27 cellular contexts compared by ENCODE assay signal in genomic region chr16:58013201-58013956, GRCh38. TPM values are rescaled to one million over a fixed set of nuclear protein-coding genes. Genes with fewer than 3 reads are reported as not detected.
"Had no signal": no experiment of that assay in that cellular context is flagged by ENCODE, and none has a peak within 500 bp of the region (broad histone marks: within the 10 kb centered on the region; RNA-seq: fewer than 3 reads in every experiment).

No MANE protein-coding gene starts in this region.

- H3K4me1 ChIP-seq: gastroesophageal sphincter, psoas muscle, upper lobe of left lung, uterus had no signal

- H2AFZ ChIP-seq: hepatocyte had no signal

- H3K27me3 Mint-ChIP-seq: central memory CD8-positive, alpha-beta T cell had no signal

- H3K79me2 ChIP-seq: hepatocyte had no signal

- H3K4me3 ChIP-seq: dorsolateral prefrontal cortex, esophagus muscularis mucosa, gastroesophageal sphincter, hepatocyte, psoas muscle, sigmoid colon, skin epidermis, upper lobe of left lung, uterus had no signal

- DNase-seq: cortex of kidney; dorsolateral prefrontal cortex; effector CD8-positive, alpha-beta T cell; head of caudate nucleus; left colon; nephron progenitor cell; retina; sigmoid colon; stimulated activated CD4-positive, alpha-beta T cell treated with anti-CD3 and anti-CD28 coated beads, Interleukin-2, amount 100 ng/mL, for 24 hours; stimulated activated naive CD4-positive, alpha-beta T cell treated with Interleukin-2 at 50 U/mL for 16 hours; upper lobe of left lung; uterus had no signal

- H3K4me2 ChIP-seq: hepatocyte had no signal

- H3K36me3 ChIP-seq: uterus had no signal

- H3K9me3 ChIP-seq: esophagus muscularis mucosa, gastroesophageal sphincter, neutrophil, psoas muscle, sigmoid colon, upper lobe of left lung, uterus had no signal

- FAIRE-seq: endometrium had no signal

- ATAC-seq: gastroesophageal sphincter, left colon, psoas muscle had no signal

- H3K4me3 Mint-ChIP-seq: central memory CD8-positive, alpha-beta T cell; mesothelial cell of epicardium; nephron progenitor cell had no signal

- H3K9me3 Mint-ChIP-seq: central memory CD8-positive, alpha-beta T cell; mesothelial cell of epicardium had no signal

- H3K27ac Mint-ChIP-seq: mesothelial cell of epicardium, nephron progenitor cell had no signal

- H3K4me1 Mint-ChIP-seq: central memory CD8-positive, alpha-beta T cell; mesothelial cell of epicardium had no signal

- H3K27ac ChIP-seq: dorsolateral prefrontal cortex, epithelial cell of prostate, esophagus muscularis mucosa, gastroesophageal sphincter, hepatocyte, neutrophil, psoas muscle, sigmoid colon, skin epidermis, upper lobe of left lung, uterus had no signal

- H3K27me3 ChIP-seq: dorsolateral prefrontal cortex, esophagus muscularis mucosa, gastroesophageal sphincter, hepatocyte, neutrophil, sigmoid colon, upper lobe of left lung, uterus had no signal

RNA-seq across cellular contexts. Expression of gene CNGB1, which starts 42.5 kb away (rescaled TPM):
- total RNA-seq: fibroblast of villous mesenchyme, hepatocyte, kidney epithelial cell, lung microvascular endothelial cell, osteoblast, psoas muscle, uterus had no signal
- polyA plus RNA-seq: hepatocyte, liver, psoas muscle had no signal
